Comparison of ENCODE assay signal across 11 cellular contexts in genomic region chr6:167374167-167374566, GRCh38. TPM values are rescaled to one million over a fixed set of nuclear protein-coding genes. Genes with fewer than 3 reads are reported as not detected.
"Had no signal": no experiment of that assay in that cellular context is flagged by ENCODE, and none has a peak within 500 bp of the region (broad histone marks: within the 10 kb centered on the region; RNA-seq: fewer than 3 reads in every experiment).

No MANE protein-coding gene starts in this region.

RNA-seq across cellular contexts. Expression of gene TTLL2, which starts 49.3 kb away (rescaled TPM):
- total RNA-seq: OCI-LY7, PC-3, PC-9, Peyer's patch, Right ventricle myocardium inferior, Right ventricle myocardium superior, RPMI7951, SJCRH30, SJSA1, SK-MEL-5 had no signal
- polyA plus RNA-seq: SK-N-SH had no signal
